ENCODE assay signal across 9 cellular contexts in genomic region chr10:22693371-22693784, GRCh38. TPM values are rescaled to one million over a fixed set of nuclear protein-coding genes. Genes with fewer than 3 reads are reported as not detected.
DNase-seq lines count a peak whose midpoint lies in the region; ATAC-seq and TF ChIP-seq lines count a peak whose summit lies in the region.
"Had no signal": no experiment of that assay in that cellular context is flagged by ENCODE, and none has a peak within 500 bp of the region (broad histone marks: within the 10 kb centered on the region; RNA-seq: fewer than 3 reads in every experiment).

No MANE protein-coding gene starts in this region.

- no peaks in the 10 kb centered on the region for H3K27me3 Mint-ChIP-seq in effector memory CD8-positive, alpha-beta T cell

- WGBS in prostate gland, result 82% methylated on average over 5 of the region's 5 CpGs
- WGBS in suprapubic skin, result 51% methylated on average over 5 of the region's 5 CpGs

- H3K36me3 Mint-ChIP-seq in effector memory CD8-positive, alpha-beta T cell (ENCODE audit: insufficient read depth), result peaks cover 6% of the 10 kb centered on the region

- H3K9me3 ChIP-seq in prostate gland (no peaks in the 10 kb centered on the region), suprapubic skin (no peaks in the 10 kb centered on the region)

- H3K27ac ChIP-seq in RWPE1 (no peak overlapping the region), prostate gland (no peak overlapping the region), suprapubic skin (no peak overlapping the region)

- POLR2A ChIA-PET in RWPE1 (lab: Yijun Ruan, JAX; ENCODE audit: low non-redundant PET), result no interaction called here

- ATAC-seq in GM18873 (IDR thresholded peaks at IDR 0.05; ENCODE audit: low FRiP score, unreplicated experiment) (peak; percentile 33), HG03159 (IDR thresholded peaks at IDR 0.05; ENCODE audit: unreplicated experiment) (no peak)
- peak; percentile 81 for ATAC-seq in effector memory CD8-positive, alpha-beta T cell (replicated peaks)

- no peak for TF ChIP-seq CTCF in RWPE1 (conservative IDR thresholded peaks at IDR 0.05; ENCODE audit: low read depth)
- TF ChIP-seq CTCF in prostate gland (IDR thresholded peaks at IDR 0.05), result no peak
- no peak for TF ChIP-seq CTCF in suprapubic skin (IDR thresholded peaks at IDR 0.05)

- intact Hi-C loops in prostate gland (cut with DNase I), result no loop called here

- H3K27ac Mint-ChIP-seq in effector memory CD8-positive, alpha-beta T cell, result peak overlapping the region; percentile 85 to 97

- H3K9me3 Mint-ChIP-seq in effector memory CD8-positive, alpha-beta T cell, result no peaks in the 10 kb centered on the region

- CTCF ChIA-PET in RWPE1 (lab: Yijun Ruan, JAX), result interaction anchor here (0.6 kb wide), 1 partner anchor 126 kb away, joined by 3 read pairs; no protein-coding TSS in a partner anchor

- H3K4me1 Mint-ChIP-seq in effector memory CD8-positive, alpha-beta T cell (ENCODE audit: low read depth in 2 of 2), result peaks cover 62 to 76% of the 10 kb centered on the region in 2 donors

- no peaks in the 10 kb centered on the region for H3K36me3 ChIP-seq in prostate gland
- no peaks in the 10 kb centered on the region for H3K36me3 ChIP-seq in suprapubic skin

- no peak overlapping the region for H3K4me3 ChIP-seq in prostate gland
- H3K4me3 ChIP-seq in suprapubic skin, result no peak overlapping the region

- peak; percentile 38 for DNase-seq in AG08396 (ENCODE audit: low spot score)
- DNase-seq in MV-4-11 (lab: John Stamatoyannopoulos, UW), result peak; percentile 59
- DNase-seq in effector memory CD8-positive, alpha-beta T cell, result no peak
- DNase-seq in RWPE1 (ENCODE audit: low spot score), result no peak
- no peak for DNase-seq in prostate gland (ENCODE audit: low spot score)
- no peak for DNase-seq in suprapubic skin (ENCODE audit: low spot score in 2 of 2)
- DNase-seq: kidney had no signal

- no peak for TF ChIP-seq POLR2A in prostate gland (IDR thresholded peaks at IDR 0.05)
- no peak for TF ChIP-seq POLR2A in suprapubic skin (IDR thresholded peaks at IDR 0.05)

- TF ChIP-seq EP300 in suprapubic skin (IDR thresholded peaks at IDR 0.05), result no peak

- H3K4me3 Mint-ChIP-seq in effector memory CD8-positive, alpha-beta T cell, result peak overlapping the region; percentile 57 to 69

- H3K4me1 ChIP-seq in prostate gland (replicated peaks), result no peaks in the 10 kb centered on the region
- H3K4me1 ChIP-seq in suprapubic skin, result peaks cover 13% of the 10 kb centered on the region

- H3K27me3 ChIP-seq in prostate gland (replicated peaks; ENCODE audit: insufficient read depth) (no peaks in the 10 kb centered on the region), suprapubic skin (no peaks in the 10 kb centered on the region)

RNA-seq across cellular contexts. Expression of gene PIP4K2A, which starts 21.0 kb away (rescaled TPM):
- 10 to 100 TPM; 13.2 to 17.4 TPM for total RNA-seq in prostate gland
- total RNA-seq in suprapubic skin, result 10 to 100 TPM in 2 of 4 donors, 1 to 10 TPM in 2; 7.4 to 60.3 (median 9.9) TPM

Comparison
In these comparisons a context has a peak if more than half of its experiments do, and no peak if none do; other contexts are left out.
1. DNase-seq: peak in AG08396 (single experiment) and MV-4-11 (single experiment); none in effector memory CD8-positive, alpha-beta T cell (0 of 3), RWPE1 (single experiment), prostate gland (single experiment) and suprapubic skin (0 of 2).